Comparison of ENCODE assay signal across 8 cellular contexts in genomic region chr1:161177936-161178244, GRCh38. TPM values are rescaled to one million over a fixed set of nuclear protein-coding genes. Genes with fewer than 3 reads are reported as not detected.
A peak's percentile ranks its signal among the peaks of the same experiment; 100 is the strongest.
DNase-seq lines count a peak whose midpoint lies in the region; ATAC-seq and TF ChIP-seq lines count a peak whose summit lies in the region.

No MANE protein-coding gene starts in this region.

- peaks cover 22% of the 10 kb centered on the region for H3K36me3 Mint-ChIP-seq in WTC11
- H3K36me3 Mint-ChIP-seq in glutamatergic neuron (ENCODE audit: unreplicated experiment) = peaks cover 5% of the 10 kb centered on the region

- H3K27ac Mint-ChIP-seq in WTC11 = peak overlapping the region; percentile 100
- H3K27ac Mint-ChIP-seq in glutamatergic neuron (ENCODE audit: unreplicated experiment) = peak overlapping the region; percentile 98

- peak overlapping the region; percentile 86 for H3K4me3 ChIP-seq in HL-60 (replicated peaks; ENCODE audit: insufficient read depth, low read length)
- H3K4me3 ChIP-seq in skin epidermis = peak overlapping the region in 6 of 7 experiments; percentile 43 to 92 (median 71)

- H3K4me1 Mint-ChIP-seq in WTC11 = peaks cover 20% of the 10 kb centered on the region
- H3K4me1 Mint-ChIP-seq in glutamatergic neuron (ENCODE audit: low read depth, unreplicated experiment) = peaks cover 8% of the 10 kb centered on the region

- H3K9me3 Mint-ChIP-seq in WTC11 = no peaks in the 10 kb centered on the region
- peaks cover 11% of the 10 kb centered on the region for H3K9me3 Mint-ChIP-seq in glutamatergic neuron (ENCODE audit: unreplicated experiment)

- no peak for ATAC-seq in WTC11

- CTCF ChIA-PET in WTC11 (lab: Charles Lee) = interaction anchor here (1.0 to 2.5 kb wide), 7 partner anchors 8 to 204 kb away, joined by 3 to 41 read pairs (median 6); partner anchors contain the start of genes KLHDC9, PPOX and TOMM40L

- TF ChIP-seq CTCF in HL-60 (IDR thresholded peaks at IDR 0.05; ENCODE audit: insufficient read depth, low read length) (no peak), WTC11 (IDR thresholded peaks at IDR 0.05) (no peak), glutamatergic neuron (IDR thresholded peaks at IDR 0.05; ENCODE audit: partially characterized antibody, unreplicated experiment) (no peak)

- DNase-seq in HL-60 (ENCODE audit: low read depth in 1 of 2, low spot score in 1 of 2) (no peak), WTC11 (ENCODE audit: low spot score) (no peak), glutamatergic neuron (no peak), NCI-H510A (lab: John Stamatoyannopoulos, UW) (no peak), iPS-NIHi11 (ENCODE audit: low spot score) (no peak), DMS153 (lab: John Stamatoyannopoulos, UW) (no peak)
- DNase-seq in stimulated activated CD4-positive, alpha-beta T cell treated with anti-CD3 and anti-CD28 coated beads, Interleukin-12 subunit alpha, Interleukin-12 subunit beta, amount 100 ng/mL, for 4 hours = no peak

- H3K4me3 Mint-ChIP-seq in WTC11 (peak overlapping the region; percentile 97), glutamatergic neuron (ENCODE audit: unreplicated experiment) (peak overlapping the region; percentile 100)

- POLR2A ChIA-PET in WTC11 (lab: Charles Lee) = interaction anchor here (1.5 to 1.7 kb wide), 2 partner anchors 21 to 24 kb away, joined by 3 to 9 read pairs; partner anchors contain the start of genes ADAMTS4 and UFC1

- H3K27me3 Mint-ChIP-seq in WTC11 (ENCODE audit: low read depth) = no peaks in the 10 kb centered on the region
- H3K27me3 Mint-ChIP-seq in glutamatergic neuron (ENCODE audit: unreplicated experiment) = peaks cover 14% of the 10 kb centered on the region

- no peaks in the 10 kb centered on the region for H3K27me3 ChIP-seq in HL-60 (ENCODE audit: insufficient read depth, poor library complexity, severe bottlenecking)

- H3K27ac ChIP-seq in HL-60 (replicated peaks) = peak overlapping the region; percentile 73
- H3K27ac ChIP-seq in skin epidermis = peak overlapping the region in 20 of 21 experiments; percentile 36 to 97 (median 92)

TF ChIP-seq in WTC11, 78 proteins besides CTCF, POLR2A, EP300 and RAD21:
- no peak for TF ChIP-seq TEAD4 (CRISPR knock-in tag; IDR thresholded peaks at IDR 0.05)
- TF ChIP-seq CBFB (CRISPR knock-in tag; IDR thresholded peaks at IDR 0.05; ENCODE audit: low read depth) = no peak
- no peak for TF ChIP-seq NFATC4 (CRISPR knock-in tag; IDR thresholded peaks at IDR 0.05)
- TF ChIP-seq ZBTB21 (CRISPR knock-in tag; IDR thresholded peaks at IDR 0.05; ENCODE audit: borderline replicate concordance) = no peak
- TF ChIP-seq ATF1 (CRISPR knock-in tag; IDR thresholded peaks at IDR 0.05) = no peak
- TF ChIP-seq GRHL2 (CRISPR knock-in tag; IDR thresholded peaks at IDR 0.05; ENCODE audit: insufficient replicate concordance, severe bottlenecking) = no peak
- no peak for TF ChIP-seq ZNF512 (CRISPR knock-in tag; IDR thresholded peaks at IDR 0.05; ENCODE audit: borderline replicate concordance)
- no peak for TF ChIP-seq MYBL2 (CRISPR knock-in tag; IDR thresholded peaks at IDR 0.05)
- no peak for TF ChIP-seq ATF3 (CRISPR knock-in tag; conservative IDR thresholded peaks at IDR 0.05)
- no peak for TF ChIP-seq GABPB1 (CRISPR knock-in tag; IDR thresholded peaks at IDR 0.05)
- no peak for TF ChIP-seq ZBTB43 (CRISPR knock-in tag; IDR thresholded peaks at IDR 0.05)
- no peak for TF ChIP-seq TCF7 (CRISPR knock-in tag; IDR thresholded peaks at IDR 0.05; ENCODE audit: low read depth)
- TF ChIP-seq ATF6 (CRISPR knock-in tag; IDR thresholded peaks at IDR 0.05) = no peak
- TF ChIP-seq ZNF532 (CRISPR knock-in tag; IDR thresholded peaks at IDR 0.05; ENCODE audit: borderline replicate concordance) = no peak
- no peak for TF ChIP-seq PRRX2 (CRISPR knock-in tag; IDR thresholded peaks at IDR 0.05)
- no peak for TF ChIP-seq SMAD4 (CRISPR knock-in tag; IDR thresholded peaks at IDR 0.05)
- no peak for TF ChIP-seq RELA (CRISPR knock-in tag; IDR thresholded peaks at IDR 0.05; ENCODE audit: borderline replicate concordance)
- TF ChIP-seq IRF2 (CRISPR knock-in tag; IDR thresholded peaks at IDR 0.05; ENCODE audit: borderline replicate concordance, low read depth) = no peak

RNA-seq across cellular contexts. Expression of gene B4GALT3, which starts 0.6 kb away (rescaled TPM):
- 40.1 to 44.8 TPM (median 40.7 TPM) in 3 replicates for total RNA-seq in WTC11 (2021)
- 35.7 TPM for total RNA-seq in glutamatergic neuron (ENCODE audit: unreplicated experiment)

RNA-seq across cellular contexts. Expression of gene PPOX, which starts 11.7 kb away (rescaled TPM):
- total RNA-seq in WTC11 (2021) (39.8 to 44.8 TPM (median 43.4 TPM) in 3 replicates), glutamatergic neuron (ENCODE audit: unreplicated experiment) (53.2 TPM)

RNA-seq across cellular contexts. Expression of gene USP21, which starts 18.6 kb away (rescaled TPM):
- 30.7 to 31.1 TPM (median 30.8 TPM) in 3 replicates for total RNA-seq in WTC11 (2021)
- 21.5 TPM for total RNA-seq in glutamatergic neuron (ENCODE audit: unreplicated experiment)

RNA-seq across cellular contexts. Expression of gene ADAMTS4, which starts 21.0 kb away (rescaled TPM):
- total RNA-seq in WTC11 (2021) = 9.1 to 11.2 TPM (median 10.0 TPM) in 3 replicates
- 12.3 TPM for total RNA-seq in glutamatergic neuron (ENCODE audit: unreplicated experiment)

RNA-seq across cellular contexts. Expression of gene UFC1, which starts 24.1 kb away (rescaled TPM):
- total RNA-seq in WTC11 (2021) (56.2 to 61.2 TPM (median 60.7 TPM) in 3 replicates), glutamatergic neuron (ENCODE audit: unreplicated experiment) (59.2 TPM)
